In genomic region chr19:3785938-3786824, GRCh38 we compare ENCODE assay signal across 1 cellular context.
TF ChIP-seq lines count a peak whose summit lies in the region.

Gene MATK, minus strand, starts transcription at chr19:3786381. Its CDS starts 1,246 bp downstream, at chr19:3785135.

TF ChIP-seq in HEK293, 187 proteins besides CTCF, POLR2A, EP300 and RAD21 (continued from another document):
- no peak for TF ChIP-seq PRDM2 (tag by site-specific recombination; IDR thresholded peaks at IDR 0.05; ENCODE audit: borderline replicate concordance)
- TF ChIP-seq ZNF239 (tag by site-specific recombination; IDR thresholded peaks at IDR 0.05), result no peak
- TF ChIP-seq ZNF211 (tag by site-specific recombination; IDR thresholded peaks at IDR 0.05; ENCODE audit: low read depth), result no peak
- peak; percentile 39; the same call in 1 of the 2 replicates for TF ChIP-seq KLF10 (tag by site-specific recombination; IDR thresholded peaks at IDR 0.05)
- TF ChIP-seq ZBTB10 (tag by site-specific recombination; IDR thresholded peaks at IDR 0.05), result peak; percentile 31; the same call in 1 of the 2 replicates
- TF ChIP-seq ZNF132 (tag by site-specific recombination; IDR thresholded peaks at IDR 0.05; ENCODE audit: borderline replicate concordance), result no peak
- TF ChIP-seq ZBTB8A (tag by site-specific recombination; IDR thresholded peaks at IDR 0.05), result peak; percentile 9
- TF ChIP-seq ZNF747 (tag by site-specific recombination; IDR thresholded peaks at IDR 0.05), result no peak
- TF ChIP-seq ZNF521 (tag by site-specific recombination; IDR thresholded peaks at IDR 0.05), result no peak
- no peak for TF ChIP-seq ZEB2 (tag by site-specific recombination; IDR thresholded peaks at IDR 0.05)
- no peak for TF ChIP-seq ZSCAN5A (tag by site-specific recombination; IDR thresholded peaks at IDR 0.05)
